ENCODE assay signal across 1 cellular context in the genomic region with DNA sequence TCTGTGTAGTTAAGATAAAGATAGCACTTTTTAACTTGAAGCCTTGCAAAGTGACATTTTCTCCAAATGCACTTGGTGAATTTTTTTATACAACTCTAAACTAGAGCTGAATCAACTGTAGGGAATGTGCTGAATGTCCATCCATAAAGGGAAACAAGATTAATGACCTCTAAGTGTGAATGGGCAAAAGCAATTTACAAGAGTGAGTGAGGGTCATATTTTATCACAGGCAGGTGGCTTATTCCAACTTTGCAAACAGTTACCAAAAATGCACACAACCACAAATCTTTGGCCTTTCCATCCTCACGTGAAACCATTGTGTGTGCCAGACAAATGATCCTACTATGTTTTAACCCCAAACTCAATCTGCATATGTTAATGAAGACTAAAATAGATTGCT.
TF ChIP-seq lines count a peak whose summit lies in the region.

No MANE protein-coding gene starts in this region.

TF ChIP-seq in SK-N-SH, 30 proteins besides CTCF, POLR2A, EP300 and RAD21 (continued from another document):
- TF ChIP-seq, protein P1, sequence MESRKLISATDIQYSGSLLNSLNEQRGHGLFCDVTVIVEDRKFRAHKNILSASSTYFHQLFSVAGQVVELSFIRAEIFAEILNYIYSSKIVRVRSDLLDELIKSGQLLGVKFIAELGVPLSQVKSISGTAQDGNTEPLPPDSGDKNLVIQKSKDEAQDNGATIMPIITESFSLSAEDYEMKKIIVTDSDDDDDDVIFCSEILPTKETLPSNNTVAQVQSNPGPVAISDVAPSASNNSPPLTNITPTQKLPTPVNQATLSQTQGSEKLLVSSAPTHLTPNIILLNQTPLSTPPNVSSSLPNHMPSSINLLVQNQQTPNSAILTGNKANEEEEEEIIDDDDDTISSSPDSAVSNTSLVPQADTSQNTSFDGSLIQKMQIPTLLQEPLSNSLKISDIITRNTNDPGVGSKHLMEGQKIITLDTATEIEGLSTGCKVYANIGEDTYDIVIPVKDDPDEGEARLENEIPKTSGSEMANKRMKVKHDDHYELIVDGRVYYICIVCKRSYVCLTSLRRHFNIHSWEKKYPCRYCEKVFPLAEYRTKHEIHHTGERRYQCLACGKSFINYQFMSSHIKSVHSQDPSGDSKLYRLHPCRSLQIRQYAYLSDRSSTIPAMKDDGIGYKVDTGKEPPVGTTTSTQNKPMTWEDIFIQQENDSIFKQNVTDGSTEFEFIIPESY (IDR thresholded peaks at IDR 0.05; ENCODE audit: borderline replicate concordance, low read depth), result no peak
- TF ChIP-seq NFIC (IDR thresholded peaks at IDR 0.05; ENCODE audit: borderline replicate concordance) (no peak), MXI1 (IDR thresholded peaks at IDR 0.05; ENCODE audit: low read depth, low read length) (no peak), NRF1 (IDR thresholded peaks at IDR 0.05; ENCODE audit: low read depth, low read length) (no peak), SMC3 (IDR thresholded peaks at IDR 0.05; ENCODE audit: low read depth, low read length) (no peak)
TF ChIP-seq in SK-N-SH: peak in this region for 0.
